ENCODE assay signal across 23 cellular contexts in genomic region chr10:1545524-1545923, GRCh38.
DNase-seq lines count a peak whose midpoint lies in the region; TF ChIP-seq lines count a peak whose summit lies in the region.
"Had no signal": no experiment of that assay in that cellular context is flagged by ENCODE, and none has a peak within 500 bp of the region (broad histone marks: within the 10 kb centered on the region; RNA-seq: fewer than 3 reads in every experiment).

No MANE protein-coding gene starts in this region.

- H3K36me3 ChIP-seq in BLaER1 treated with 17β-estradiol and CSF1 and Interleukin-3, amounts not matched to agents 10 nM and 100 nM: no peaks in the 10 kb centered on the region
- H3K36me3 ChIP-seq: MG63 had no signal

- peaks cover 3% of the 10 kb centered on the region for H3K9me3 Mint-ChIP-seq in Calu3 (ENCODE audit: low read depth, unreplicated experiment)
- H3K9me3 Mint-ChIP-seq: CD8-positive, alpha-beta T cell had no signal

- CTCF ChIA-PET in Calu3 (lab: Charles Lee): interaction anchor here (0.6 kb wide), 1 partner anchor 161 kb away, joined by 4 read pairs; no protein-coding TSS in a partner anchor

- peak overlapping the region in 7 of 11 experiments; percentile 14 to 48 (median 31); a peak in 9 of 22 replicates for H3K4me2 ChIP-seq in BLaER1 treated with 17β-estradiol and CSF1 and Interleukin-3, amounts not matched to agents 10 nM and 100 nM
- H3K4me2 ChIP-seq: GM23338 had no signal

- no peak for TF ChIP-seq CTCF in Calu3 (IDR thresholded peaks at IDR 0.05; ENCODE audit: unreplicated experiment)

- no peak overlapping the region for H3K4me3 Mint-ChIP-seq in Calu3 (ENCODE audit: low read depth, unreplicated experiment)
- H3K4me3 Mint-ChIP-seq: CD8-positive, alpha-beta T cell; GM23338 had no signal

- peaks cover 0 to 34% (median 11%) of the 10 kb centered on the region in 10 experiments; a peak in 10 of 20 replicates for H3K4me1 ChIP-seq in BLaER1 treated with 17β-estradiol and CSF1 and Interleukin-3, amounts not matched to agents 10 nM and 100 nM
- H3K4me1 ChIP-seq: Caco-2 had no signal

- H4K20me1 ChIP-seq in BLaER1 treated with 17β-estradiol and CSF1 and Interleukin-3, amounts not matched to agents 10 nM and 100 nM: no peaks in the 10 kb centered on the region

- no peak overlapping the region for H3K4me3 ChIP-seq in BLaER1 treated with 17β-estradiol and CSF1 and Interleukin-3, amounts not matched to agents 10 nM and 100 nM
- H3K4me3 ChIP-seq: GM23338, MG63, SK-N-MC had no signal

- no peak overlapping the region for H3K27ac Mint-ChIP-seq in Calu3 (ENCODE audit: unreplicated experiment)
- H3K27ac Mint-ChIP-seq: CD8-positive, alpha-beta T cell; GM23338 had no signal

- peaks cover 27% of the 10 kb centered on the region for H3K27me3 Mint-ChIP-seq in Calu3 (ENCODE audit: unreplicated experiment)

- DNase-seq in caudate nucleus (lab: John Stamatoyannopoulos, UW): no peak
- peak; percentile 41 for DNase-seq in mesenteric fat pad (ENCODE audit: low spot score)
- no peak for DNase-seq in dedifferentiated amniotic fluid mesenchymal stem cell (ENCODE audit: extremely low spot score)
- DNase-seq in foreskin melanocyte: no peak
- DNase-seq in Calu3: no peak
- DNase-seq: Caco-2; CD8-positive, alpha-beta T cell; DMS 273 treated with DMSO at 0.1 percent for 48 hours; DMS79; GF-D8; HCEC 1CT; IMR-90; KG1; MG63; NCI-H146; NCI-H1930; NCI-H446; NCI-H524 treated with DMSO at 0.1 percent for 48 hours; SIG-M5 had no signal

- H3K27me3 ChIP-seq in BLaER1 treated with 17β-estradiol and CSF1 and Interleukin-3, amounts not matched to agents 10 nM and 100 nM: no peaks in the 10 kb centered on the region
- H3K27me3 ChIP-seq: MG63 had no signal

- no peaks in the 10 kb centered on the region for H3K4me1 Mint-ChIP-seq in Calu3 (ENCODE audit: low read depth, unreplicated experiment)

- no TSS peak for BruUV-seq in Calu3 (replicated peaks; lab: Mats Ljungman, UMichigan)

- H3K27ac ChIP-seq in BLaER1 treated with 17β-estradiol and CSF1 and Interleukin-3, amounts not matched to agents 10 nM and 100 nM: no peak overlapping the region
- peak overlapping the region; percentile 90 for H3K27ac ChIP-seq in caudate nucleus (ENCODE audit: low read depth, low read length)
- H3K27ac ChIP-seq in temporal lobe (ENCODE audit: low read depth, low read length): peak overlapping the region; percentile 78
- H3K27ac ChIP-seq: SK-N-MC had no signal

- H3K9ac ChIP-seq in BLaER1 treated with 17β-estradiol and CSF1 and Interleukin-3, amounts not matched to agents 10 nM and 100 nM: no peak overlapping the region

- intact Hi-C loops in Calu3 (cut with micrococcal nuclease; ENCODE audit: unreplicated experiment): no loop called here

- no peaks in the 10 kb centered on the region for H3K36me3 Mint-ChIP-seq in Calu3 (ENCODE audit: insufficient read depth, unreplicated experiment)
- H3K36me3 Mint-ChIP-seq: CD8-positive, alpha-beta T cell had no signal

- H3K9me3 ChIP-seq in BLaER1 treated with 17β-estradiol and CSF1 and Interleukin-3, amounts not matched to agents 10 nM and 100 nM (replicated peaks in 1 of 11): peaks cover 10 to 22% (median 16%) of the 10 kb centered on the region in 11 experiments; a peak in 20 of 22 replicates
- H3K9me3 ChIP-seq: MG63 had no signal

Comparison
In these comparisons a context has a peak if more than half of its experiments do, and no peak if none do; other contexts are left out.
1. H3K27ac ChIP-seq: peak in caudate nucleus (single experiment) and temporal lobe (single experiment); none in BLaER1 treated with 17β-estradiol and CSF1 and Interleukin-3, amounts not matched to agents 10 nM and 100 nM (0 of 11).